ENCODE assay signal across 39 cellular contexts in the genomic region with DNA sequence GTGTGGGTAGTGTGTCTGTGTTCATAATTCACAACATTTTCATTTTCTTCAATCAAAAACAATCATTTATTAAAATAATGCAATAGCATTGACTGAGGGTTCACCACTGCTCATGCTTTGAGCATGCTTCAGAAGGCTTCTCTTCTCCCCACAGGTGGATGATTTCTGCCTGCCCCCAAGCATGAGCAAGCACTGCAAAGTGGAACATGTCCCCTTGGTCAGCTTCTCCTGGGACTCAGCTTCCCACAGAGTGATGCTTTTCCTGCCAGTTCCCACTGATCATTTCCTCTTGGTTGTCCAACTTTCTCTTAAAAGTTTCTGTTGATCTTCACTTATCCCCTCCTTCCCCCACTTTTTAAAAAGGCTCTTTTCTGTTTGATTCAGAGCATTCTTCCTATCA. TPM values are rescaled to one million over a fixed set of nuclear protein-coding genes. Genes with fewer than 3 reads are reported as not detected.
"Had no signal": no experiment of that assay in that cellular context is flagged by ENCODE, and none has a peak within 500 bp of the region (broad histone marks: within the 10 kb centered on the region; RNA-seq: fewer than 3 reads in every experiment).

No MANE protein-coding gene starts in this region.

- H3K9me3 ChIP-seq: adrenal gland, body of pancreas, breast epithelium had no signal

- H3K4me1 ChIP-seq: adrenal gland, body of pancreas, breast epithelium had no signal

- H3K4me1 Mint-ChIP-seq: activated B cell treated with CpG ODN at 0.5 μM for 24 hours; activated CD4-positive, alpha-beta T cell treated with anti-CD3 and anti-CD28 coated beads, Interleukin-2, amount 10 ng/mL, durations not matched to agents 24 days and 14 days; activated naive CD8-positive, alpha-beta T cell treated with anti-CD3 and anti-CD28 coated beads for 36 hours; activated T-helper 17 cell treated with anti-CD3 and anti-CD28 coated beads, Interleukin-2, amount 50 U/mL, for 72 hours; central memory CD8-positive, alpha-beta T cell had no signal

- DNase-seq: activated B cell treated with CpG ODN at 0.5 μM for 24 hours; activated CD4-positive, alpha-beta memory T cell treated with anti-CD3 and anti-CD28 coated beads for 36 hours; activated CD4-positive, alpha-beta T cell treated with anti-CD3 and anti-CD28 coated beads for 4 hours; activated CD4-positive, alpha-beta T cell treated with anti-CD3 and anti-CD28 coated beads, Interleukin-2, amount 10 ng/mL, durations not matched to agents 24 days and 14 days; activated CD4-positive, alpha-beta T cell treated with anti-CD3 and anti-CD28 coated beads, Interleukin-2, amount 50 U/mL, for 1 hour; activated CD4-positive, alpha-beta T cell treated with anti-CD3 and anti-CD28 coated beads, Interleukin-2, amount 50 U/mL, for 4 hours; activated CD4-positive, CD25-positive, alpha-beta regulatory T cell treated with anti-CD3 and anti-CD28 coated beads, Interleukin-2, amount 50 U/mL, for 72 hours; activated CD8-positive, alpha-beta memory T cell treated with anti-CD3 and anti-CD28 coated beads, Interleukin-2, amount 50 U/mL, for 4 hours; activated CD8-positive, alpha-beta T cell treated with anti-CD3 and anti-CD28 coated beads for 36 hours; activated effector memory CD4-positive, alpha-beta T cell treated with anti-CD3 and anti-CD28 coated beads, Interleukin-2, amount 50 U/mL, for 16 hours; activated gamma-delta T cell treated with Interleukin-2 at 50 U/mL for 16 hours; activated naive CD4-positive, alpha-beta T cell; activated naive CD4-positive, alpha-beta T cell treated with anti-CD3 and anti-CD28 coated beads for 36 hours; activated naive CD4-positive, alpha-beta T cell treated with anti-CD3 and anti-CD28 coated beads, Interleukin-2, amount 50 U/mL, for 16 hours; activated naive CD8-positive, alpha-beta T cell treated with anti-CD3 and anti-CD28 coated beads for 36 hours; activated T-cell treated with anti-CD3 and anti-CD28 coated beads for 4 hours; activated T-cell treated with anti-CD3 and anti-CD28 coated beads, Interleukin-2, amount 50 U/mL, for 1 hour; activated T-cell treated with anti-CD3 and anti-CD28 coated beads, Interleukin-2, amount 50 U/mL, for 4 hours; activated T-cell treated with anti-CD3 and anti-CD28 coated beads, Interleukin-2, amount 50 U/mL, for 72 hours; adrenal gland; amniotic stem cell; aorta; body of pancreas; brain microvascular endothelial cell; caudate nucleus; SW 1271; T-helper 1 cell; T-helper 2 cell; T-helper 9 cell had no signal

- H3K27me3 ChIP-seq: adrenal gland, body of pancreas, brain microvascular endothelial cell, breast epithelium had no signal

- H3K27ac Mint-ChIP-seq: activated B cell treated with CpG ODN at 0.5 μM for 24 hours; activated CD4-positive, alpha-beta memory T cell treated with anti-CD3 and anti-CD28 coated beads for 36 hours; activated CD4-positive, alpha-beta T cell treated with anti-CD3 and anti-CD28 coated beads, Interleukin-2, amount 10 ng/mL, durations not matched to agents 24 days and 14 days; activated CD8-positive, alpha-beta T cell treated with anti-CD3 and anti-CD28 coated beads for 36 hours; activated naive CD4-positive, alpha-beta T cell treated with anti-CD3 and anti-CD28 coated beads for 36 hours; activated naive CD4-positive, alpha-beta T cell treated with anti-CD3 and anti-CD28 coated beads, Interleukin-2, amount 50 U/mL, for 72 hours; activated naive CD8-positive, alpha-beta T cell treated with anti-CD3 and anti-CD28 coated beads for 36 hours; activated T-cell treated with anti-CD3 and anti-CD28 coated beads, Interleukin-2, amount 50 U/mL, for 72 hours; activated T-helper 1 cell treated with anti-CD3 and anti-CD28 coated beads, Interleukin-12 subunit alpha, Interleukin-12 subunit beta, Interleukin-2, Interleukin-4 antibody, amounts not matched to agents 30 ng/mL and 10 ng/mL and 1 ng/mL, durations not matched to agents 14 hours and 24 hours and 36 hours; activated T-helper 17 cell treated with anti-CD3 and anti-CD28 coated beads, Interleukin-2, amount 50 U/mL, for 72 hours; T-helper 1 cell treated with Interleukin-12 subunit alpha and Interleukin-12 subunit beta and Interleukin-4 antibody, amounts not matched to agents 30 μg/mL and 1 μg/mL, for 36 hours; T-helper 2 cell treated with Interferon-gamma antibody and Interleukin-4, amounts not matched to agents 5 μg/mL and 100 μg/mL, for 36 hours had no signal

- H3K27ac ChIP-seq: adrenal gland, body of pancreas, brain microvascular endothelial cell, breast epithelium, VCaP had no signal

- H3K27me3 Mint-ChIP-seq: activated B cell treated with CpG ODN at 0.5 μM for 24 hours; activated CD4-positive, alpha-beta memory T cell treated with anti-CD3 and anti-CD28 coated beads for 36 hours; activated CD4-positive, alpha-beta T cell treated with anti-CD3 and anti-CD28 coated beads, Interleukin-2, amount 10 ng/mL, durations not matched to agents 24 days and 14 days; activated CD8-positive, alpha-beta T cell treated with anti-CD3 and anti-CD28 coated beads for 36 hours; activated naive CD8-positive, alpha-beta T cell treated with anti-CD3 and anti-CD28 coated beads for 36 hours; activated T-helper 17 cell treated with anti-CD3 and anti-CD28 coated beads, Interleukin-2, amount 50 U/mL, for 72 hours; central memory CD8-positive, alpha-beta T cell had no signal

- H3K36me3 Mint-ChIP-seq: activated CD4-positive, alpha-beta memory T cell treated with anti-CD3 and anti-CD28 coated beads for 36 hours; activated naive CD4-positive, alpha-beta T cell treated with anti-CD3 and anti-CD28 coated beads, Interleukin-2, amount 50 U/mL, for 72 hours; activated naive CD8-positive, alpha-beta T cell treated with anti-CD3 and anti-CD28 coated beads for 36 hours had no signal

- ATAC-seq: activated CD8-positive, alpha-beta T cell treated with anti-CD3 and anti-CD28 coated beads for 36 hours; activated naive CD4-positive, alpha-beta T cell treated with anti-CD3 and anti-CD28 coated beads, Interleukin-2, amount 50 U/mL, for 72 hours; activated T-cell treated with anti-CD3 and anti-CD28 coated beads, Interleukin-2, amount 50 U/mL, for 4 hours; activated T-cell treated with anti-CD3 and anti-CD28 coated beads, Interleukin-2, amount 50 U/mL, for 72 hours; activated T-helper 17 cell treated with anti-CD3 and anti-CD28 coated beads, Interleukin-2, amount 50 U/mL, for 72 hours; body of pancreas had no signal

- H3K9me3 Mint-ChIP-seq: activated CD4-positive, alpha-beta T cell treated with anti-CD3 and anti-CD28 coated beads, Interleukin-2, amount 10 ng/mL, durations not matched to agents 24 days and 14 days; activated naive CD4-positive, alpha-beta T cell treated with anti-CD3 and anti-CD28 coated beads for 36 hours; activated T-helper 1 cell treated with anti-CD3 and anti-CD28 coated beads, Interleukin-12 subunit alpha, Interleukin-12 subunit beta, Interleukin-2, Interleukin-4 antibody, amounts not matched to agents 30 ng/mL and 10 ng/mL and 1 ng/mL, durations not matched to agents 14 hours and 24 hours and 36 hours; T-helper 1 cell treated with Interleukin-12 subunit alpha and Interleukin-12 subunit beta and Interleukin-4 antibody, amounts not matched to agents 30 μg/mL and 1 μg/mL, for 36 hours had no signal

- H3K36me3 ChIP-seq: adrenal gland, brain microvascular endothelial cell, breast epithelium had no signal

- H3K4me3 ChIP-seq: adrenal gland, body of pancreas, breast epithelium had no signal

- H3K4me3 Mint-ChIP-seq: activated B cell treated with CpG ODN at 0.5 μM for 24 hours; activated CD4-positive, alpha-beta memory T cell treated with anti-CD3 and anti-CD28 coated beads for 36 hours; activated CD4-positive, alpha-beta T cell treated with anti-CD3 and anti-CD28 coated beads, Interleukin-2, amount 10 ng/mL, durations not matched to agents 24 days and 14 days; activated CD8-positive, alpha-beta T cell treated with anti-CD3 and anti-CD28 coated beads for 36 hours; activated naive CD4-positive, alpha-beta T cell treated with anti-CD3 and anti-CD28 coated beads for 36 hours; activated naive CD8-positive, alpha-beta T cell treated with anti-CD3 and anti-CD28 coated beads for 36 hours; activated T-cell treated with anti-CD3 and anti-CD28 coated beads, Interleukin-2, amount 50 U/mL, for 4 hours; activated T-cell treated with anti-CD3 and anti-CD28 coated beads, Interleukin-2, amount 50 U/mL, for 72 hours; activated T-helper 1 cell treated with anti-CD3 and anti-CD28 coated beads, Interleukin-12 subunit alpha, Interleukin-12 subunit beta, Interleukin-2, Interleukin-4 antibody, amounts not matched to agents 30 ng/mL and 10 ng/mL and 1 ng/mL, durations not matched to agents 14 hours and 24 hours and 36 hours; activated T-helper 17 cell treated with anti-CD3 and anti-CD28 coated beads, Interleukin-2, amount 50 U/mL, for 72 hours; central memory CD8-positive, alpha-beta T cell; T-helper 1 cell treated with Interleukin-12 subunit alpha and Interleukin-12 subunit beta and Interleukin-4 antibody, amounts not matched to agents 30 μg/mL and 1 μg/mL, for 36 hours; T-helper 2 cell treated with Interferon-gamma antibody and Interleukin-4, amounts not matched to agents 5 μg/mL and 100 μg/mL, for 36 hours had no signal

RNA-seq across cellular contexts. Expression of a gene that starts 31.5 kb away (rescaled TPM):
- total RNA-seq: activated B cell treated with CpG ODN at 0.5 μM for 24 hours; activated CD4-positive, alpha-beta memory T cell treated with anti-CD3 and anti-CD28 coated beads for 36 hours; activated CD4-positive, alpha-beta T cell treated with anti-CD3 and anti-CD28 coated beads, Interleukin-2, amount 10 ng/mL, durations not matched to agents 24 days and 14 days; activated CD8-positive, alpha-beta memory T cell treated with anti-CD3 and anti-CD28 coated beads for 36 hours; activated CD8-positive, alpha-beta T cell treated with anti-CD3 and anti-CD28 coated beads for 36 hours; activated naive CD4-positive, alpha-beta T cell treated with anti-CD3 and anti-CD28 coated beads for 36 hours; activated naive CD4-positive, alpha-beta T cell treated with anti-CD3 and anti-CD28 coated beads, Interleukin-2, amount 50 U/mL, for 72 hours; activated naive CD8-positive, alpha-beta T cell treated with anti-CD3 and anti-CD28 coated beads for 36 hours; activated T-cell treated with anti-CD3 and anti-CD28 coated beads, Interleukin-2, amount 50 U/mL, for 4 hours; activated T-cell treated with anti-CD3 and anti-CD28 coated beads, Interleukin-2, amount 50 U/mL, for 72 hours; activated T-helper 1 cell treated with anti-CD3 and anti-CD28 coated beads, Interleukin-12 subunit alpha, Interleukin-12 subunit beta, Interleukin-2, Interleukin-4 antibody, amounts not matched to agents 30 ng/mL and 10 ng/mL and 1 ng/mL, durations not matched to agents 14 hours and 24 hours and 36 hours; activated T-helper 17 cell treated with anti-CD3 and anti-CD28 coated beads, Interleukin-2, amount 50 U/mL, for 72 hours; astrocyte had no signal
